Comparison of ENCODE assay signal across 8 cellular contexts in genomic region chr9:82961504-82962125, GRCh38.
DNase-seq lines count a peak whose midpoint lies in the region; ATAC-seq and TF ChIP-seq lines count a peak whose summit lies in the region.

No MANE protein-coding gene starts in this region.

- ATAC-seq in GM21447 (IDR thresholded peaks at IDR 0.05; ENCODE audit: unreplicated experiment): peak; percentile 96

- DNase-seq in ELF-1 (ENCODE audit: low read depth, low spot score) (peak; percentile 76), HPDE6-E6E7 (ENCODE audit: extremely low spot score) (peak; percentile 76), NCI-H526 treated with DMSO at 0.1 percent for 48 hours (lab: John Stamatoyannopoulos, UW) (peak; percentile 57), foreskin melanocyte (peak; percentile 70), osteoblast (ENCODE audit: insufficient read length, low spot score, missing footprints) (peak; percentile 65)
- peak; percentile 63 for DNase-seq in activated CD8-positive, alpha-beta memory T cell treated with anti-CD3 and anti-CD28 coated beads, Interleukin-2, amount 50 U/mL, for 48 hours
- DNase-seq in stimulated activated naive CD4-positive, alpha-beta T cell treated with Interleukin-2 at 50 U/mL for 16 hours (lab: John Stamatoyannopoulos, UW): no peak

- H3K27ac ChIP-seq in osteoblast (ENCODE audit: low read depth, low read length): no peak overlapping the region

- H3K4me2 ChIP-seq in osteoblast (ENCODE audit: insufficient read depth, low read length): no peak overlapping the region

- H3K4me3 ChIP-seq in osteoblast (ENCODE audit: insufficient read depth, low read length): no peak overlapping the region

- H3K4me1 ChIP-seq in osteoblast (ENCODE audit: insufficient read depth, low read length): no peaks in the 10 kb centered on the region

- no peak overlapping the region for H2AFZ ChIP-seq in osteoblast (ENCODE audit: low read length)

- no peaks in the 10 kb centered on the region for H3K9me3 ChIP-seq in osteoblast (ENCODE audit: low read depth, low read length)

- peaks cover 9% of the 10 kb centered on the region for H3K27me3 ChIP-seq in osteoblast (ENCODE audit: insufficient read depth, low read length)

- peak; percentile 92 for TF ChIP-seq CTCF in osteoblast (IDR thresholded peaks at IDR 0.05; ENCODE audit: extremely low read depth, low read depth, low read length)

- H3K79me2 ChIP-seq in osteoblast (ENCODE audit: insufficient read depth, low read length): no peaks in the 10 kb centered on the region

- H3K36me3 ChIP-seq in osteoblast (ENCODE audit: insufficient read depth, low read length): no peaks in the 10 kb centered on the region

- no peaks in the 10 kb centered on the region for H4K20me1 ChIP-seq in osteoblast (ENCODE audit: insufficient read depth, low read length)
